ENCODE assay signal across 1 cellular context in the genomic region with DNA sequence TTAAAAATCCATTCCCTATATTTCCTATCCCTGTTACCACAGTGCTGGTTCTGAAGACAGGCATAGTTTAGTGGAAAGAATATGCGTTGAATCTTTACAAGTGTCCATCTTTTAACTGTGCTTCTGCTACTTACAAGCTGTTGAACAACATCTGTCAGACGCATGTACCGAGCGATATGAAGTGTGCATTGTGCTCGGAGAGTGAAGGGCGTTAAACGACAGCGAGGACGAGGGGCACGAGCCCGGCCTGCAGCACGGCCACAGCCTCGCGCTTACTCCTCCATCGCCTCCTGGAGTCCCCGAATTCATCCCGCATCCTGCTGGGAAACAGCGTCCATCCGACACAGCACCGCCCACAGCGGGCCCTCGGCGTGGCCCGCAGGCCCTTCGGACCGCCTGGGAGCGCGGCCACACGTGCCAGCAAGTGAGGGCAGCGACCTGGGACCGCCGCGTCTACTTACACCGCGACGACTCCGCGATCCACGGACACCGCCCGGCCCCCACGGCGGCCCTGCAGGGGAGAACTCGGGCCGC.
TF ChIP-seq lines count a peak whose summit lies in the region.

No MANE protein-coding gene starts in this region.

TF ChIP-seq in H1, 55 proteins besides CTCF, POLR2A, EP300 and RAD21:
- TF ChIP-seq TAF7 (optimal IDR thresholded peaks at IDR 0.05; ENCODE audit: borderline replicate concordance, low read depth, low read length), result no peak
- no peak for TF ChIP-seq TAF1 (IDR thresholded peaks at IDR 0.05; ENCODE audit: low read depth, low read length)
- TF ChIP-seq KDM5A (IDR thresholded peaks at IDR 0.05; ENCODE audit: low read length), result no peak
- no peak for TF ChIP-seq POU5F1 (IDR thresholded peaks at IDR 0.05; ENCODE audit: low read depth, low read length)
